In the genomic region with DNA sequence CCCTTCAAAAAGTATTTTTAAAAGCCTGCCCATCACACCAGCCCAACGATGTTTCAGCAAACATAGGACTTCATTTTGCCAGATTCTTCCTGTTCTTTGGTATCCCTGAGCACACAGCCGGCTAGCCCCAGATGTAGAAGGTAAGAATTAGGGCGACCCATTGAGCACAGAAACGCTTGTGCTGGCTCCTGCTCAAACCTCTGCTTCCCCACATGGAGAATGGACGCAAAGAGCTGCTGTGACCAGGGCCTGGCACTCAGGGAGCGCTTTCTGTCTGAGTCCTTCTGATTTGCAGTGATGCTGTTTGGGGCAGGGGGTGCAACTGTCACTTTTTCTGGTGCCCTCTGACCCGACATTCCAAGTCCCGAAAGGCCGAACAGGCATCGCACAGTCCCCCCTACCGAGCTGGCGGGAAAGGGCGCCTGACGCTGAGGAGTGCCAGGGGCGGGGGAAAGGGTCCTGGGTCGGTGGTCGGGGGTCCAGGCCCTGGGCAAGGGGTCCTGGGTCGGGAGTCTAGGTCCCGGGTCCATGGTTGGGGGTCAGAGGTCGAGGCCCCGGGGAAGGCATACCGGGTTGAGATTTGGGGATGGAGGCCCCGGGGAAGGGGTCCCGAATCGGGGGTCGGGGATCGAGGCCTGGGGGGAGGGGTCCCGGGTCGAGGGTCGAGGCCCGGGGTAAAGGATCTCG, we compare ENCODE assay signal across 8 cellular contexts. TPM values are rescaled to one million over a fixed set of nuclear protein-coding genes. Genes with fewer than 3 reads are reported as not detected.
DNase-seq lines count a peak whose midpoint lies in the region; ATAC-seq lines count a peak whose summit lies in the region.

No MANE protein-coding gene starts in this region.

- peak overlapping the region; percentile 78 for H3K27ac Mint-ChIP-seq in activated CD8-positive, alpha-beta T cell treated with anti-CD3 and anti-CD28 coated beads, Interleukin-2, amount 10 ng/mL, durations not matched to agents 7 days and 5 days

- DNase-seq in H7 (peak; percentile 72), right cardiac atrium (peak in 1 of 3 donors; percentile 57), middle frontal gyrus (ENCODE audit: extremely low spot score, low spot score) (no peak), SKM-1 (lab: John Stamatoyannopoulos, UW; ENCODE audit: unreplicated experiment) (no peak)
- DNase-seq in activated CD8-positive, alpha-beta T cell treated with anti-CD3 and anti-CD28 coated beads, Interleukin-2, amount 10 ng/mL, durations not matched to agents 7 days and 5 days: no peak

- H3K9me3 ChIP-seq in right cardiac atrium (ENCODE audit: control insufficient read depth, low read length): no peaks in the 10 kb centered on the region

- H3K4me3 ChIP-seq in H7 (ENCODE audit: insufficient read depth, low read depth, low read length) (peak overlapping the region; percentile 97), right cardiac atrium (ENCODE audit: low read length) (peak overlapping the region; percentile 90), skin epidermis (peak overlapping the region; percentile 60 to 99 (median 88))

- peak overlapping the region; percentile 84 for H3K4me3 Mint-ChIP-seq in activated CD8-positive, alpha-beta T cell treated with anti-CD3 and anti-CD28 coated beads, Interleukin-2, amount 10 ng/mL, durations not matched to agents 7 days and 5 days

- H3K27me3 ChIP-seq in H7 (ENCODE audit: control insufficient read depth, insufficient read depth, low read length): no peaks in the 10 kb centered on the region
- no peaks in the 10 kb centered on the region for H3K27me3 ChIP-seq in right cardiac atrium (ENCODE audit: control insufficient read depth, insufficient read depth)

- ATAC-seq in activated CD8-positive, alpha-beta T cell treated with anti-CD3 and anti-CD28 coated beads, Interleukin-2, amount 10 ng/mL, durations not matched to agents 7 days and 5 days: no peak
- peak in 1 of 2 donors; percentile 1 for ATAC-seq in right cardiac atrium
- ATAC-seq in HG02870 (IDR thresholded peaks at IDR 0.05; ENCODE audit: unreplicated experiment): no peak
- ATAC-seq in HG02588 (IDR thresholded peaks at IDR 0.05; ENCODE audit: unreplicated experiment): no peak

- H3K27ac ChIP-seq in right cardiac atrium (ENCODE audit: low read length): no peak overlapping the region
- H3K27ac ChIP-seq in skin epidermis: peak overlapping the region in 20 of 21 experiments; percentile 80 to 94 (median 88)

- peaks cover 43% of the 10 kb centered on the region for H3K4me1 Mint-ChIP-seq in activated CD8-positive, alpha-beta T cell treated with anti-CD3 and anti-CD28 coated beads, Interleukin-2, amount 10 ng/mL, durations not matched to agents 7 days and 5 days (ENCODE audit: low read depth)

- POLR2A ChIA-PET in activated CD8-positive, alpha-beta T cell treated with anti-CD3 and anti-CD28 coated beads, Interleukin-2, amount 10 ng/mL, durations not matched to agents 7 days and 5 days (lab: Charles Lee): interaction anchor here (1.4 kb wide), 1 partner anchor 67 kb away, joined by 3 read pairs; no protein-coding TSS in a partner anchor

- no peaks in the 10 kb centered on the region for H3K9me3 Mint-ChIP-seq in activated CD8-positive, alpha-beta T cell treated with anti-CD3 and anti-CD28 coated beads, Interleukin-2, amount 10 ng/mL, durations not matched to agents 7 days and 5 days (ENCODE audit: insufficient read depth)

- WGBS in right cardiac atrium: 34% methylated on average over 32 of the region's 32 CpGs

- H3K36me3 ChIP-seq in H7 (replicated peaks; ENCODE audit: control insufficient read depth, insufficient read depth, low read length): peaks cover 6% of the 10 kb centered on the region

- intact Hi-C loops in right cardiac atrium (cut with DNase I): no loop called here

- H3K27me3 Mint-ChIP-seq in activated CD8-positive, alpha-beta T cell treated with anti-CD3 and anti-CD28 coated beads, Interleukin-2, amount 10 ng/mL, durations not matched to agents 7 days and 5 days (ENCODE audit: low read depth): no peaks in the 10 kb centered on the region

- H3K4me1 ChIP-seq in right cardiac atrium (ENCODE audit: control insufficient read depth, insufficient read depth, low read length): peaks cover 9% of the 10 kb centered on the region

- H3K36me3 Mint-ChIP-seq in activated CD8-positive, alpha-beta T cell treated with anti-CD3 and anti-CD28 coated beads, Interleukin-2, amount 10 ng/mL, durations not matched to agents 7 days and 5 days (ENCODE audit: low read depth): peaks cover 39% of the 10 kb centered on the region

- CTCF ChIA-PET in activated CD8-positive, alpha-beta T cell treated with anti-CD3 and anti-CD28 coated beads, Interleukin-2, amount 10 ng/mL, durations not matched to agents 7 days and 5 days (lab: Charles Lee): interaction anchor here (2.6 kb wide), 1 partner anchor 44 kb away, joined by 13 read pairs; no protein-coding TSS in a partner anchor

RNA-seq across cellular contexts. Expression of a gene that starts 0.9 kb away (rescaled TPM):
- 85.2 and 89.7 TPM in 2 replicates for total RNA-seq in H7 (2014; rRNA removed; shearing (Covaris generic))
- total RNA-seq in activated CD8-positive, alpha-beta T cell treated with anti-CD3 and anti-CD28 coated beads, Interleukin-2, amount 10 ng/mL, durations not matched to agents 7 days and 5 days: 10 to 100 TPM; 95.7 to 98.9 TPM
- total RNA-seq in right cardiac atrium: 10 to 100 TPM; 36.2 to 48.8 (median 38.7) TPM
- polyA plus RNA-seq in right cardiac atrium: 35.1 TPM

RNA-seq across cellular contexts. Expression of a gene that starts 1.1 kb away (rescaled TPM):
- total RNA-seq in H7 (2014; rRNA removed; shearing (Covaris generic)): 5.5 and 7.0 TPM in 2 replicates
- 10 to 100 TPM; 13.2 to 16.1 TPM for total RNA-seq in activated CD8-positive, alpha-beta T cell treated with anti-CD3 and anti-CD28 coated beads, Interleukin-2, amount 10 ng/mL, durations not matched to agents 7 days and 5 days
- 1 to 10 TPM; 1.4 to 5.3 (median 3.3) TPM for total RNA-seq in right cardiac atrium
- polyA plus RNA-seq in right cardiac atrium: 2.4 TPM

RNA-seq across cellular contexts. Expression of a gene that starts 29.9 kb away (rescaled TPM):
- 36.5 and 45.0 TPM in 2 replicates for total RNA-seq in H7 (2014; rRNA removed; shearing (Covaris generic))
- total RNA-seq in activated CD8-positive, alpha-beta T cell treated with anti-CD3 and anti-CD28 coated beads, Interleukin-2, amount 10 ng/mL, durations not matched to agents 7 days and 5 days: 10 to 100 TPM; 76.0 to 77.1 TPM
- 10 to 100 TPM; 21.4 to 29.7 (median 26.9) TPM for total RNA-seq in right cardiac atrium
- polyA plus RNA-seq in right cardiac atrium: 25.7 TPM

RNA-seq across cellular contexts. Expression of a gene that starts 43.1 kb away (rescaled TPM):
- 2.6 and 2.7 TPM in 2 replicates for total RNA-seq in H7 (2014; rRNA removed; shearing (Covaris generic))
- not detected for total RNA-seq in activated CD8-positive, alpha-beta T cell treated with anti-CD3 and anti-CD28 coated beads, Interleukin-2, amount 10 ng/mL, durations not matched to agents 7 days and 5 days
- under 1 TPM in 2 of 4 donors, not detected in 2; 0.31 to 0.53 TPM for total RNA-seq in right cardiac atrium
- polyA plus RNA-seq in right cardiac atrium: 0.18 TPM

RNA-seq across cellular contexts. Expression of a gene that starts 44.9 kb away (rescaled TPM):
- total RNA-seq in H7 (2014; rRNA removed; shearing (Covaris generic)): 13.5 and 16.0 TPM in 2 replicates
- 1 to 10 TPM; 6.1 to 7.0 TPM for total RNA-seq in activated CD8-positive, alpha-beta T cell treated with anti-CD3 and anti-CD28 coated beads, Interleukin-2, amount 10 ng/mL, durations not matched to agents 7 days and 5 days
- total RNA-seq in right cardiac atrium: 1 to 10 TPM; 2.3 to 5.2 (median 3.6) TPM
- polyA plus RNA-seq in right cardiac atrium: 3.1 TPM
